16 cellular contexts compared by ENCODE assay signal in genomic region chr18:2843161-2843560, GRCh38. TPM values are rescaled to one million over a fixed set of nuclear protein-coding genes. Genes with fewer than 3 reads are reported as not detected.
DNase-seq lines count a peak whose midpoint lies in the region; ATAC-seq and TF ChIP-seq lines count a peak whose summit lies in the region.
"Had no signal": no experiment of that assay in that cellular context is flagged by ENCODE, and none has a peak within 500 bp of the region (broad histone marks: within the 10 kb centered on the region; RNA-seq: fewer than 3 reads in every experiment).

No MANE protein-coding gene starts in this region.

- peaks cover under 1 to 10% (median 6%) of the 10 kb centered on the region in 11 experiments; a peak in 21 of 22 replicates for H3K9me3 ChIP-seq in BLaER1 treated with 17β-estradiol and CSF1 and Interleukin-3, amounts not matched to agents 10 nM and 100 nM (replicated peaks in 1 of 11)
- H3K9me3 ChIP-seq in OCI-LY7 (ENCODE audit: low read length) (no peaks in the 10 kb centered on the region), left lung (no peaks in the 10 kb centered on the region), transverse colon (no peaks in the 10 kb centered on the region)
- H3K9me3 ChIP-seq: MG63 had no signal

- H3K4me2 ChIP-seq in BLaER1 treated with 17β-estradiol and CSF1 and Interleukin-3, amounts not matched to agents 10 nM and 100 nM = peak overlapping the region in 6 of 11 experiments; percentile 6 to 89 (median 24); a peak in 10 of 22 replicates
- peak overlapping the region; percentile 38 for H3K4me2 ChIP-seq in OCI-LY7 (ENCODE audit: low read length)

- DNase-seq in OCI-LY7 (ENCODE audit: low spot score) (peak; percentile 41), left lung (peak in 1 of 2 donors; percentile 65), transverse colon (peak; percentile 27), Ammon's horn (ENCODE audit: low spot score) (no peak), ACHN (no peak)
- no peak for DNase-seq in stimulated activated CD4-positive, alpha-beta T cell treated with anti-CD3 and anti-CD28 coated beads, Interleukin-15, amount 100 ng/mL, for 24 hours
- DNase-seq: C1 segment of cervical spinal cord, DMS79, MG63, NCI-H1048, NCI-H1436 treated with DMSO at 0.1 percent for 48 hours, NCI-H2029, NCI-H345, NCI-H526, SJCRH30 had no signal

- WGBS in transverse colon (ENCODE audit: low coverage in 1 of 2), 2 donors = 79 to 90% methylated on average over 2 to 6 of the region's 6 CpGs

- H4K20me1 ChIP-seq in BLaER1 treated with 17β-estradiol and CSF1 and Interleukin-3, amounts not matched to agents 10 nM and 100 nM = peaks cover 0 to 12% (median 3%) of the 10 kb centered on the region in 11 experiments; a peak in 10 of 22 replicates
- no peaks in the 10 kb centered on the region for H4K20me1 ChIP-seq in OCI-LY7 (ENCODE audit: insufficient read depth, low read length)

- no peak for TF ChIP-seq POLR2A in transverse colon (IDR thresholded peaks at IDR 0.05)

- H3K4me1 ChIP-seq in BLaER1 treated with 17β-estradiol and CSF1 and Interleukin-3, amounts not matched to agents 10 nM and 100 nM = peaks cover 0 to 45% (median 28%) of the 10 kb centered on the region in 10 experiments; a peak in 17 of 20 replicates
- H3K4me1 ChIP-seq in OCI-LY7 (ENCODE audit: insufficient read depth, low read length, poor library complexity, severe bottlenecking) = peaks cover 8% of the 10 kb centered on the region
- peaks cover 5 to 37% of the 10 kb centered on the region in 2 donors for H3K4me1 ChIP-seq in left lung
- peaks cover 11 to 18% (median 17%) of the 10 kb centered on the region in 4 donors for H3K4me1 ChIP-seq in transverse colon
- H3K4me1 ChIP-seq: SJCRH30 had no signal

- peak; percentile 2 for ATAC-seq in left lung

- BruUV-seq in OCI-LY7 (replicated peaks; lab: Mats Ljungman, UMichigan) = no TSS peak

- no peaks in the 10 kb centered on the region for H3K79me2 ChIP-seq in OCI-LY7 (ENCODE audit: insufficient read depth, low read depth, low read length)

- no peaks in the 10 kb centered on the region for H3K9me2 ChIP-seq in OCI-LY7 (ENCODE audit: insufficient read depth, low read length)

- H3K4me3 ChIP-seq in BLaER1 treated with 17β-estradiol and CSF1 and Interleukin-3, amounts not matched to agents 10 nM and 100 nM = peak overlapping the region in 2 of 10 experiments; percentile 30 to 32; a peak in 2 of 20 replicates
- H3K4me3 ChIP-seq in OCI-LY7 (ENCODE audit: low read depth, low read length, poor library complexity, severe bottlenecking) (no peak overlapping the region), left lung (no peak overlapping the region), transverse colon (no peak overlapping the region)
- H3K4me3 ChIP-seq: MG63, SJCRH30 had no signal

- POLR2A ChIA-PET in OCI-LY7 (lab: Charles Lee) = no interaction called here

- peaks cover 0 to 1% (median 0%) of the 10 kb centered on the region in 11 experiments; a peak in 1 of 22 replicates for H3K36me3 ChIP-seq in BLaER1 treated with 17β-estradiol and CSF1 and Interleukin-3, amounts not matched to agents 10 nM and 100 nM
- H3K36me3 ChIP-seq in OCI-LY7 (ENCODE audit: insufficient read depth, low read length) = no peaks in the 10 kb centered on the region
- H3K36me3 ChIP-seq in left lung = no peaks in the 10 kb centered on the region
- H3K36me3 ChIP-seq in transverse colon = no peaks in the 10 kb centered on the region
- H3K36me3 ChIP-seq: MG63, SJCRH30 had no signal

- peak overlapping the region in 1 of 11 experiments; percentile 22; a peak in 4 of 22 replicates for H3K27ac ChIP-seq in BLaER1 treated with 17β-estradiol and CSF1 and Interleukin-3, amounts not matched to agents 10 nM and 100 nM
- H3K27ac ChIP-seq in OCI-LY7 (ENCODE audit: low read depth, low read length, poor library complexity, severe bottlenecking) (no peak overlapping the region), left lung (no peak overlapping the region), transverse colon (no peak overlapping the region)
- H3K27ac ChIP-seq: SJCRH30 had no signal

- in situ Hi-C loops in transverse colon (cut with MboI; ENCODE audit: low pct_ligation_motif_present in 1 of 4, low pct_unique_long_range_greater_than_20kb in 1 of 4, low sequenced_read_pairs in 3 of 4) (no loop called here), ACHN (cut with HindIII; ENCODE audit: low pct_ligation_motif_present, low pct_unique_long_range_greater_than_20kb, low sequenced_read_pairs) (no loop called here)

- intact Hi-C loops in OCI-LY7 (cut with micrococcal nuclease; ENCODE audit: unreplicated experiment) = no loop called here
- intact Hi-C loops in left lung (cut with DNase I) = no loop called here
- intact Hi-C loops in transverse colon (cut with DNase I; ENCODE audit: low total_unique reads) = no loop called here

- CTCF ChIA-PET in OCI-LY7 (lab: Charles Lee; ENCODE audit: unreplicated experiment) = interaction anchor here (0.5 kb wide), 1 partner anchor 304 kb away, joined by 3 read pairs; no protein-coding TSS in a partner anchor

- no peak for TF ChIP-seq EP300 in transverse colon (IDR thresholded peaks at IDR 0.05; ENCODE audit: low read depth)

- 0 out of 2 replicates have a peak overlapping the region, but pooled peaks have one; percentile 33 for H2AFZ ChIP-seq in OCI-LY7 (ENCODE audit: low read length)

- peaks cover 0 to 44% (median 36%) of the 10 kb centered on the region in 11 experiments; a peak in 18 of 22 replicates for H3K27me3 ChIP-seq in BLaER1 treated with 17β-estradiol and CSF1 and Interleukin-3, amounts not matched to agents 10 nM and 100 nM
- H3K27me3 ChIP-seq in left lung (peaks cover 20 to 39% of the 10 kb centered on the region in 2 donors), transverse colon (peaks cover 40% of the 10 kb centered on the region)

- TF ChIP-seq CTCF in OCI-LY7 (conservative IDR thresholded peaks at IDR 0.05; ENCODE audit: low read length) (no peak), left lung (IDR thresholded peaks at IDR 0.05) (no peak), transverse colon (IDR thresholded peaks at IDR 0.05) (no peak)

- H3K9ac ChIP-seq in BLaER1 treated with 17β-estradiol and CSF1 and Interleukin-3, amounts not matched to agents 10 nM and 100 nM = peak overlapping the region in 2 of 11 experiments; percentile 27 to 40; a peak in 3 of 22 replicates

RNA-seq across cellular contexts. Expression of gene EMILIN2, which starts 3.6 kb away (rescaled TPM):
- 0.46 and 1.4 TPM in 2 replicates for total RNA-seq in OCI-LY7 (2014; rRNA removed; shearing (Covaris generic))
- 0.15 and 0.39 TPM in 2 replicates for total RNA-seq in OCI-LY7 (2022)
- 10 to 100 TPM; 28.2 to 56.2 TPM for total RNA-seq in left lung
- 100 to 1,000 TPM in 1 of 4 donors, 10 to 100 TPM in 3; 12.0 to 145 (median 56.5) TPM for total RNA-seq in transverse colon

Comparison
In these comparisons a context has a peak if more than half of its experiments do, and no peak if none do; other contexts are left out.
1. DNase-seq: peak in OCI-LY7 (single experiment) and transverse colon (single experiment); none in Ammon's horn (single experiment), ACHN (single experiment) and stimulated activated CD4-positive, alpha-beta T cell treated with anti-CD3 and anti-CD28 coated beads, Interleukin-15, amount 100 ng/mL, for 24 hours (single experiment).
2. RNA of gene EMILIN2, which starts 3.6 kb away (total RNA-seq): 12.0 to 145 TPM in transverse colon and 28.2 to 56.2 TPM in left lung; 0.15 to 1.4 TPM in OCI-LY7; every median in the first group is over 4 times any median in the second.